Comparison of ENCODE assay signal across 13 cellular contexts in the genomic region with DNA sequence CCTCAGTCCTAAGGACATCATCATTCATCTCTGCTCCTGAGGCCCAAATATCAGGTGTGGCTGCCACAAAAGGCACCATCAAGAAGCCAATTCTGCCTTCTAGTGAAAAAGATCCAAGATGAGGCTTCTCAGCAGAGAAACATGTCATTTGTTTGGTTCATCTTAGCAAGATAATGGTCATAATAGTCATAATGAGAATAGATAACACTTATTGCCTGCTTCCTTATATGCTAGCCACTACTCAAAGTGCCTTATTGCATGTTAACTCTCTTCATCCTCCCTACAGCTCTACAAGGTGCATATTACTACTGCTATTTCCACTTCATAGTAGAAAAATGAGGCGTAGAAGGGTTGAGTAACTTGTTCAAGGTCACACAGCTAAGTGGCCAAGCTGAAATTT. TPM values are rescaled to one million over a fixed set of nuclear protein-coding genes. Genes with fewer than 3 reads are reported as not detected.
DNase-seq lines count a peak whose midpoint lies in the region; ATAC-seq and TF ChIP-seq lines count a peak whose summit lies in the region.
"Had no signal": no experiment of that assay in that cellular context is flagged by ENCODE, and none has a peak within 500 bp of the region (broad histone marks: within the 10 kb centered on the region; RNA-seq: fewer than 3 reads in every experiment).

No MANE protein-coding gene starts in this region.

- POLR2A ChIA-PET in AG04450 (lab: Yijun Ruan, JAX) (no interaction called here), PC-3 (lab: Charles Lee; ENCODE audit: unreplicated experiment) (interaction anchor here (0.7 kb wide), 1 partner anchor 61 kb away, joined by 3 read pairs; a partner anchor contains a TSS)

- H3K4me2 ChIP-seq in PC-3 (ENCODE audit: low read length) = no peak overlapping the region

- H3K4me3 ChIP-seq in AG04450 (ENCODE audit: low read depth, low read length) (no peak overlapping the region), PC-3 (ENCODE audit: low read length) (no peak overlapping the region), esophagus squamous epithelium (no peak overlapping the region), sigmoid colon (no peak overlapping the region), endodermal cell (ENCODE audit: low read length) (no peak overlapping the region)

- no peaks in the 10 kb centered on the region for H3K9me3 Mint-ChIP-seq in endodermal cell
- H3K9me3 Mint-ChIP-seq: activated T-helper 17 cell treated with anti-CD3 and anti-CD28 coated beads, Interleukin-2, amount 50 U/mL, for 72 hours had no signal

- no peaks in the 10 kb centered on the region for H3K36me3 ChIP-seq in PC-3 (ENCODE audit: low read depth, low read length)
- no peaks in the 10 kb centered on the region for H3K36me3 ChIP-seq in esophagus squamous epithelium
- no peaks in the 10 kb centered on the region for H3K36me3 ChIP-seq in sigmoid colon
- H3K36me3 ChIP-seq in endodermal cell (ENCODE audit: control insufficient read depth, insufficient read depth, low read length) = no peaks in the 10 kb centered on the region
- H3K36me3 ChIP-seq: brain microvascular endothelial cell had no signal

- no peak for TF ChIP-seq CTCF in AG04450 (IDR thresholded peaks at IDR 0.05; ENCODE audit: low read depth, low read length)
- TF ChIP-seq CTCF in PC-3 (conservative IDR thresholded peaks at IDR 0.05; ENCODE audit: low read depth, low read length) = no peak
- TF ChIP-seq CTCF in esophagus squamous epithelium (IDR thresholded peaks at IDR 0.05) = no peak
- no peak for TF ChIP-seq CTCF in sigmoid colon (IDR thresholded peaks at IDR 0.05)
- no peak for TF ChIP-seq CTCF in endodermal cell (conservative IDR thresholded peaks at IDR 0.05)

- DNase-seq in AG04450 (ENCODE audit: low read depth, low spot score) (no peak), PC-3 (no peak), esophagus squamous epithelium (lab: John Stamatoyannopoulos, UW) (no peak), sigmoid colon (no peak), kidney glomerular epithelial cell (lab: John Stamatoyannopoulos, UW) (no peak), NCI-H82 treated with DMSO at 0.1 percent for 48 hours (lab: John Stamatoyannopoulos, UW; ENCODE audit: unreplicated experiment) (no peak), endodermal cell (no peak)
- no peak for DNase-seq in activated CD4-positive, alpha-beta T cell treated with anti-CD3 and anti-CD28 coated beads, Interleukin-2, amount 50 U/mL, for 1 hour
- DNase-seq: brain microvascular endothelial cell, NCI-H69, RPMI8226, T-helper 17 cell had no signal

- CTCF ChIA-PET in AG04450 (lab: Charles Lee) = interaction anchor here (0.5 to 1.4 kb wide), 2 partner anchors 37 to 336 kb away, joined by 3 to 5 read pairs; no protein-coding TSS in a partner anchor
- CTCF ChIA-PET in PC-3 (lab: Charles Lee) = no interaction called here

- WGBS in esophagus squamous epithelium, 2 donors = 92 to 93% methylated on average over 1 of the region's 1 CpG
- WGBS in sigmoid colon, 2 donors = 80 to 90% methylated on average over 1 of the region's 1 CpG
- 75 to 100% methylated on average over 1 of the region's 1 CpG for WGBS in endodermal cell (ENCODE audit: insufficient coverage in 1 of 2, insufficient read length in 1 of 2), 2 experiments

- TF ChIP-seq POLR2A in esophagus squamous epithelium (IDR thresholded peaks at IDR 0.05) (no peak), sigmoid colon (IDR thresholded peaks at IDR 0.05) (no peak)

- no peaks in the 10 kb centered on the region; the same call in 1 of the 2 replicates for H3K9me3 ChIP-seq in AG04450 (ENCODE audit: control insufficient read depth, insufficient read depth, low read length)
- no peaks in the 10 kb centered on the region for H3K9me3 ChIP-seq in PC-3 (ENCODE audit: low read length)
- H3K9me3 ChIP-seq in esophagus squamous epithelium = no peaks in the 10 kb centered on the region
- H3K9me3 ChIP-seq in sigmoid colon = no peaks in the 10 kb centered on the region
- no peaks in the 10 kb centered on the region for H3K9me3 ChIP-seq in endodermal cell (ENCODE audit: control insufficient read depth, low read length)

- no peak overlapping the region for H2AFZ ChIP-seq in PC-3 (ENCODE audit: low read length)

- H3K79me2 ChIP-seq in PC-3 (ENCODE audit: low read length) = peaks cover 50% of the 10 kb centered on the region

- no peak overlapping the region for H3K9ac ChIP-seq in PC-3 (ENCODE audit: low read length)
- H3K9ac ChIP-seq in endodermal cell (ENCODE audit: extremely low read depth, low read length, poor library complexity, severe bottlenecking) = no peak overlapping the region

- no peak for ATAC-seq in PC-3
- ATAC-seq: activated T-helper 17 cell treated with anti-CD3 and anti-CD28 coated beads, Interleukin-2, amount 50 U/mL, for 72 hours; T-helper 17 cell had no signal

- H3K4me1 Mint-ChIP-seq in endodermal cell = peaks cover 34% of the 10 kb centered on the region

- intact Hi-C loops in PC-3 (cut with micrococcal nuclease) = no loop called here
- intact Hi-C loops in esophagus squamous epithelium (cut with DNase I) = loop anchor here (10.0 kb wide), 2 partner anchors 50 to 90 kb away; a partner anchor contains a TSS
- intact Hi-C loops in sigmoid colon (cut with DNase I) = no loop called here

- no peaks in the 10 kb centered on the region for H3K9me2 ChIP-seq in PC-3 (replicated peaks; ENCODE audit: low read length)

- H3F3A ChIP-seq in PC-3 (ENCODE audit: low read length, unreplicated experiment) = peaks cover 5% of the 10 kb centered on the region

- no peaks in the 10 kb centered on the region for H3K27me3 ChIP-seq in AG04450 (ENCODE audit: control insufficient read depth, insufficient read depth, low read length)
- no peaks in the 10 kb centered on the region for H3K27me3 ChIP-seq in PC-3 (ENCODE audit: low read length)
- H3K27me3 ChIP-seq in esophagus squamous epithelium = no peaks in the 10 kb centered on the region
- no peaks in the 10 kb centered on the region for H3K27me3 ChIP-seq in sigmoid colon
- H3K27me3 ChIP-seq in endodermal cell (ENCODE audit: control insufficient read depth, insufficient read depth, low read length, poor library complexity, severe bottlenecking) = no peaks in the 10 kb centered on the region
- H3K27me3 ChIP-seq: brain microvascular endothelial cell had no signal

- no peaks in the 10 kb centered on the region for H3K36me3 Mint-ChIP-seq in endodermal cell (ENCODE audit: low read depth)

- H3K27ac ChIP-seq in AG04450 (ENCODE audit: low read depth, low read length) = peak overlapping the region; percentile 31
- peak overlapping the region; percentile 3; the same call in 1 of the 2 replicates for H3K27ac ChIP-seq in PC-3 (ENCODE audit: low read length)
- peak overlapping the region in 3 of 4 donors; percentile 93 to 96 (median 95) for H3K27ac ChIP-seq in esophagus squamous epithelium
- H3K27ac ChIP-seq in sigmoid colon = peak overlapping the region; percentile 97 to 100 (median 98)
- H3K27ac ChIP-seq in endodermal cell (ENCODE audit: low read depth, low read length) = no peak overlapping the region
- H3K27ac ChIP-seq: brain microvascular endothelial cell had no signal

- H4K20me1 ChIP-seq in PC-3 (ENCODE audit: low read length) = no peaks in the 10 kb centered on the region

- H3K4me1 ChIP-seq in PC-3 (ENCODE audit: insufficient read depth, low read length) (peaks cover 60% of the 10 kb centered on the region), esophagus squamous epithelium (peaks cover 71 to 95% (median 79%) of the 10 kb centered on the region in 3 donors), sigmoid colon (peaks cover 0 to 98% (median 94%) of the 10 kb centered on the region in 4 donors), endodermal cell (ENCODE audit: control insufficient read depth, insufficient read depth, low read length) (peaks cover 25% of the 10 kb centered on the region)

- no TSS peak for BruUV-seq in PC-3 (replicated peaks; lab: Mats Ljungman, UMichigan)

- H3K4me3 Mint-ChIP-seq in endodermal cell = no peak overlapping the region
- H3K4me3 Mint-ChIP-seq: activated T-helper 17 cell treated with anti-CD3 and anti-CD28 coated beads, Interleukin-2, amount 50 U/mL, for 72 hours; T-helper 17 cell had no signal

- H3K27ac Mint-ChIP-seq in endodermal cell = no peak overlapping the region
- H3K27ac Mint-ChIP-seq: activated T-helper 17 cell treated with anti-CD3 and anti-CD28 coated beads, Interleukin-2, amount 50 U/mL, for 72 hours; T-helper 17 cell had no signal

- H3K27me3 Mint-ChIP-seq in endodermal cell (ENCODE audit: insufficient read depth) = no peaks in the 10 kb centered on the region

- TF ChIP-seq EP300 in sigmoid colon (IDR thresholded peaks at IDR 0.05) = no peak

RNA-seq across cellular contexts. Expression of a gene that starts 45.0 kb away (rescaled TPM):
- polyA plus RNA-seq in AG04450 (2011; rRNA removed) = 27.5 and 34.1 TPM in 2 replicates
- 13.6 and 26.1 TPM in 2 replicates for polyA minus RNA-seq in AG04450 (2011; rRNA and poly(A)+ RNA removed)
- 63.9 and 97.5 TPM in 2 replicates for total RNA-seq in PC-3 (2014; rRNA removed)
- total RNA-seq in esophagus squamous epithelium = 10 to 100 TPM in 3 of 4 donors, 1 to 10 TPM in 1; 9.9 to 25.2 (median 20.8) TPM
- total RNA-seq in sigmoid colon = 10 to 100 TPM in 3 of 4 donors, 1 to 10 TPM in 1; 9.5 to 15.1 (median 13.3) TPM
- polyA plus RNA-seq in sigmoid colon = 10 to 100 TPM; 16.6 to 43.9 (median 17.4) TPM
- 10 to 100 TPM; 43.9 to 49.2 TPM for total RNA-seq in endodermal cell
- 40.1 TPM for polyA plus RNA-seq in endodermal cell (2013, experiment 1 of 2)
- polyA plus RNA-seq in endodermal cell (2013, experiment 2 of 2) = 41.1 TPM
